1 cellular context compared by ENCODE assay signal in genomic region chr2:190693533-190694226, GRCh38.
TF ChIP-seq lines count a peak whose summit lies in the region.

No MANE protein-coding gene starts in this region.

TF ChIP-seq in GM23338, 12 proteins besides CTCF, POLR2A, EP300 and RAD21 (continued from another document):
- TF ChIP-seq ZNF462 (CRISPR knock-in tag; IDR thresholded peaks at IDR 0.05) = no peak
- no peak for TF ChIP-seq ZNF114 (CRISPR knock-in tag; IDR thresholded peaks at IDR 0.05)
- no peak for TF ChIP-seq ZNF331 (CRISPR knock-in tag; IDR thresholded peaks at IDR 0.05; ENCODE audit: low read depth)
- no peak for TF ChIP-seq CREB1 (CRISPR knock-in tag; IDR thresholded peaks at IDR 0.05; ENCODE audit: low read depth)
- TF ChIP-seq REST (IDR thresholded peaks at IDR 0.05; ENCODE audit: unreplicated experiment) = no peak
- TF ChIP-seq NANOG (IDR thresholded peaks at IDR 0.05; ENCODE audit: borderline replicate concordance) = no peak
- no peak for TF ChIP-seq ETS1 (IDR thresholded peaks at IDR 0.05)
- no peak for TF ChIP-seq EZH2phosphoT487 (IDR thresholded peaks at IDR 0.05; ENCODE audit: unreplicated experiment)
- no peak for TF ChIP-seq EZH2 (IDR thresholded peaks at IDR 0.05; ENCODE audit: low read depth, unreplicated experiment)
